22 cellular contexts compared by ENCODE assay signal in the genomic region with DNA sequence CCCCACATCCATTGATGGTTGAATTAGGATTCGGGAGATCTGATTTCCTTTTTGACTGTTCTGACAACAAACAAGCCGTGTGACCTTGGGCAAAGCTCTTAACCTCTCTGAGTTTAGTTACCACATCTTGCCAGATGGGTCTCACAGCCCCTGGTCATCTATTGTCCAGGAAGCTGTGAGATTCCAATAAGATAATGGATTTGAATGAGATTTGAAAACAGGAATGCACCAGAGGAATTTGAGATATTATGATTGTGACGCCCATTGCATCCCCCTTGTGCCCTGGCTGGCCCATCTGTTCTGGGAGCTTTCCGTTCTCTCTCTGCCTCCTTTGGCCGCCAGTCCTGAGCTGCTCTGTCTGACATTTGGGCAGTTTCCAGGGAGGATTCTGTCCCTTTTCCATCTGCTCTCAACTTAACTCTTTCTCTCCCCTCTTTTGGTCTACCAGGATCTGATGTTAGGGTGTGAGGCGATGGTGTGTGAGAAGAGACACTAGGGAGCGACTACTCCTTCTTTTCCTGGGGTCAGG. TPM values are rescaled to one million over a fixed set of nuclear protein-coding genes. Genes with fewer than 3 reads are reported as not detected.
DNase-seq lines count a peak whose midpoint lies in the region; ATAC-seq, FAIRE-seq and TF ChIP-seq lines count a peak whose summit lies in the region.
"Had no signal": no experiment of that assay in that cellular context is flagged by ENCODE, and none has a peak within 500 bp of the region (broad histone marks: within the 10 kb centered on the region; RNA-seq: fewer than 3 reads in every experiment).

No MANE protein-coding gene starts in this region.

- H3K79me2 ChIP-seq in mesendoderm (ENCODE audit: control insufficient read depth, insufficient read depth, low read length): no peaks in the 10 kb centered on the region

- H3K4me2 ChIP-seq in mesendoderm (ENCODE audit: low read length): no peak overlapping the region
- H3K4me2 ChIP-seq: BLaER1 had no signal

- no peak for TF ChIP-seq EP300 in suprapubic skin (IDR thresholded peaks at IDR 0.05)

- no peaks in the 10 kb centered on the region for H3K27me3 Mint-ChIP-seq in brain
- H3K27me3 Mint-ChIP-seq in T-helper 2 cell treated with Interferon-gamma antibody and Interleukin-4, amounts not matched to agents 5 μg/mL and 100 μg/mL, for 36 hours (ENCODE audit: low read depth): peaks cover 8% of the 10 kb centered on the region

- no peak overlapping the region for H4K5ac ChIP-seq in mesendoderm (ENCODE audit: low read length)

- H3K9me3 Mint-ChIP-seq in brain: peaks cover 3 to 15% (median 11%) of the 10 kb centered on the region in 5 experiments
- H3K9me3 Mint-ChIP-seq in T-helper 2 cell treated with Interferon-gamma antibody and Interleukin-4, amounts not matched to agents 5 μg/mL and 100 μg/mL, for 36 hours: no peaks in the 10 kb centered on the region
- H3K9me3 Mint-ChIP-seq: GM23338 had no signal

- no peak overlapping the region for H3K23ac ChIP-seq in mesendoderm (ENCODE audit: low read length)

- H3K4ac ChIP-seq in mesendoderm (ENCODE audit: low read depth, low read length): no peak overlapping the region

- H3K4me1 Mint-ChIP-seq in brain: peaks cover 75% of the 10 kb centered on the region
- H3K4me1 Mint-ChIP-seq in T-helper 2 cell treated with Interferon-gamma antibody and Interleukin-4, amounts not matched to agents 5 μg/mL and 100 μg/mL, for 36 hours (ENCODE audit: low read depth): no peaks in the 10 kb centered on the region
- H3K4me1 Mint-ChIP-seq: CD4-positive, alpha-beta memory T cell; T-cell had no signal

- no peak overlapping the region for H4K8ac ChIP-seq in mesendoderm (ENCODE audit: low read depth, low read length)

- H3K36me3 Mint-ChIP-seq in brain: peaks cover 31% of the 10 kb centered on the region
- no peaks in the 10 kb centered on the region for H3K36me3 Mint-ChIP-seq in T-helper 2 cell treated with Interferon-gamma antibody and Interleukin-4, amounts not matched to agents 5 μg/mL and 100 μg/mL, for 36 hours (ENCODE audit: low read depth)
- H3K36me3 Mint-ChIP-seq: CD4-positive, alpha-beta memory T cell; T-cell had no signal

- H3K9me3 ChIP-seq in suprapubic skin: peaks cover 2% of the 10 kb centered on the region

- H3K36me3 ChIP-seq in mesendoderm (ENCODE audit: control insufficient read depth, insufficient read depth, low read length) (no peaks in the 10 kb centered on the region), suprapubic skin (no peaks in the 10 kb centered on the region)
- H3K36me3 ChIP-seq: BLaER1 had no signal

- H3K4me3 ChIP-seq in mesendoderm (ENCODE audit: low read length) (no peak overlapping the region), suprapubic skin (no peak overlapping the region)
- H3K4me3 ChIP-seq: BLaER1, GM23338 had no signal

- H3K9ac ChIP-seq in mesendoderm (ENCODE audit: low read length): no peak overlapping the region
- H3K9ac ChIP-seq: BLaER1 had no signal

- no peaks in the 10 kb centered on the region for H3K79me1 ChIP-seq in mesendoderm (ENCODE audit: low read length)

- no peak for TF ChIP-seq POLR2A in suprapubic skin (IDR thresholded peaks at IDR 0.05)

- no peak for ATAC-seq in GM18861 (IDR thresholded peaks at IDR 0.05; ENCODE audit: unreplicated experiment)
- ATAC-seq: Right ventricle myocardium inferior, T-cell had no signal

- DNase-seq in D721Med (ENCODE audit: insufficient read length, low spot score): no peak
- DNase-seq in NCI-H524 treated with DMSO at 0.1 percent for 48 hours (lab: John Stamatoyannopoulos, UW): peak; percentile 26
- DNase-seq in mesendoderm: peak; percentile 27
- DNase-seq in T-helper 2 cell treated with Interferon-gamma antibody and Interleukin-4, amounts not matched to agents 5 μg/mL and 100 μg/mL, for 36 hours (ENCODE audit: low spot score): no peak
- DNase-seq in suprapubic skin (ENCODE audit: low spot score in 2 of 2): no peak
- DNase-seq in SW 1271 (lab: John Stamatoyannopoulos, UW): no peak
- DNase-seq: Calu3; CD4-positive, alpha-beta memory T cell; DMS79 treated with DMSO at 0.1 percent for 48 hours; NCI-H146; NCI-H2029 treated with DMSO at 0.1 percent for 48 hours; NCI-H526 treated with DMSO at 0.1 percent for 48 hours; NK-92 treated with Interleukin-12 subunit alpha and Interleukin-12 subunit beta, amount 100 ng/mL, for 24 hours; T-cell had no signal

- no peak overlapping the region for H3K18ac ChIP-seq in mesendoderm (ENCODE audit: low read length)

- H2BK15ac ChIP-seq in mesendoderm (replicated peaks; ENCODE audit: low read depth): no peak overlapping the region

- no peak for TF ChIP-seq CTCF in D721Med (IDR thresholded peaks at IDR 0.05; ENCODE audit: insufficient read depth, missing control alignments)
- TF ChIP-seq CTCF in brain (conservative IDR thresholded peaks at IDR 0.05): no peak
- TF ChIP-seq CTCF in suprapubic skin (IDR thresholded peaks at IDR 0.05): no peak

- H2AK5ac ChIP-seq in mesendoderm (ENCODE audit: low read length): no peak overlapping the region

- H3K27ac Mint-ChIP-seq in brain: peak overlapping the region in 3 of 5 experiments; percentile 17 to 89 (median 58)
- no peak overlapping the region for H3K27ac Mint-ChIP-seq in T-helper 2 cell treated with Interferon-gamma antibody and Interleukin-4, amounts not matched to agents 5 μg/mL and 100 μg/mL, for 36 hours
- H3K27ac Mint-ChIP-seq: CD4-positive, alpha-beta memory T cell; GM23338; T-cell had no signal

- no peak overlapping the region for H2BK5ac ChIP-seq in mesendoderm (ENCODE audit: low read length)

- FAIRE-seq in D721Med (lab: Jason Lieb, UNC): peak; percentile 51
- FAIRE-seq: RCC 7860 had no signal

- WGBS in mesendoderm (ENCODE audit: extremely low coverage, insufficient coverage, low lambda C conversion rate): no CpG with 5 or more reads among the region's 7 CpGs
- WGBS in suprapubic skin: 39% methylated on average over 7 of the region's 7 CpGs

- peak overlapping the region in 3 of 5 experiments; percentile 8 to 35 (median 8) for H3K4me3 Mint-ChIP-seq in brain
- H3K4me3 Mint-ChIP-seq in T-helper 2 cell treated with Interferon-gamma antibody and Interleukin-4, amounts not matched to agents 5 μg/mL and 100 μg/mL, for 36 hours: no peak overlapping the region
- H3K4me3 Mint-ChIP-seq: CD4-positive, alpha-beta memory T cell; GM23338; T-cell had no signal

- peaks cover 11% of the 10 kb centered on the region for H3K4me1 ChIP-seq in mesendoderm (ENCODE audit: control insufficient read depth, low read depth, low read length)
- no peaks in the 10 kb centered on the region for H3K4me1 ChIP-seq in suprapubic skin
- H3K4me1 ChIP-seq: BLaER1 had no signal

- no peak overlapping the region for H3K27ac ChIP-seq in mesendoderm (ENCODE audit: low read depth, low read length)
- no peak overlapping the region for H3K27ac ChIP-seq in suprapubic skin
- H3K27ac ChIP-seq: BLaER1 had no signal

- no peak overlapping the region for H2BK120ac ChIP-seq in mesendoderm (ENCODE audit: low read depth, low read length)

- no peaks in the 10 kb centered on the region for H3K27me3 ChIP-seq in mesendoderm (ENCODE audit: insufficient read depth, low read length, poor library complexity)
- H3K27me3 ChIP-seq in suprapubic skin: peaks cover 36% of the 10 kb centered on the region
- H3K27me3 ChIP-seq: BLaER1 had no signal

- H3K56ac ChIP-seq in mesendoderm (ENCODE audit: low read length): no peak overlapping the region

RNA-seq across cellular contexts. Expression of gene SRRM4, which starts 24.6 kb away (rescaled TPM):
- polyA plus RNA-seq in brain (ENCODE audit: insufficient read depth, low read depth, low replicate concordance): 10.0 TPM
- 0.37 TPM for polyA plus RNA-seq in mesendoderm (2013, experiment 1 of 2)
- 0.41 TPM for polyA plus RNA-seq in mesendoderm (2013, experiment 2 of 2)
- not detected for total RNA-seq in suprapubic skin
- total RNA-seq: A673; Calu3; CD4-positive, alpha-beta memory T cell; SK-MEL-5; T-cell had no signal
- polyA plus RNA-seq: CD4-positive, alpha-beta memory T cell had no signal

Comparison
In these comparisons a context has a peak if more than half of its experiments do, and no peak if none do; other contexts are left out.
1. DNase-seq: peak in NCI-H524 treated with DMSO at 0.1 percent for 48 hours (single experiment) and mesendoderm (single experiment); none in D721Med (single experiment), T-helper 2 cell treated with Interferon-gamma antibody and Interleukin-4, amounts not matched to agents 5 μg/mL and 100 μg/mL, for 36 hours (single experiment), suprapubic skin (0 of 2) and SW 1271 (0 of 2).